In the genomic region with DNA sequence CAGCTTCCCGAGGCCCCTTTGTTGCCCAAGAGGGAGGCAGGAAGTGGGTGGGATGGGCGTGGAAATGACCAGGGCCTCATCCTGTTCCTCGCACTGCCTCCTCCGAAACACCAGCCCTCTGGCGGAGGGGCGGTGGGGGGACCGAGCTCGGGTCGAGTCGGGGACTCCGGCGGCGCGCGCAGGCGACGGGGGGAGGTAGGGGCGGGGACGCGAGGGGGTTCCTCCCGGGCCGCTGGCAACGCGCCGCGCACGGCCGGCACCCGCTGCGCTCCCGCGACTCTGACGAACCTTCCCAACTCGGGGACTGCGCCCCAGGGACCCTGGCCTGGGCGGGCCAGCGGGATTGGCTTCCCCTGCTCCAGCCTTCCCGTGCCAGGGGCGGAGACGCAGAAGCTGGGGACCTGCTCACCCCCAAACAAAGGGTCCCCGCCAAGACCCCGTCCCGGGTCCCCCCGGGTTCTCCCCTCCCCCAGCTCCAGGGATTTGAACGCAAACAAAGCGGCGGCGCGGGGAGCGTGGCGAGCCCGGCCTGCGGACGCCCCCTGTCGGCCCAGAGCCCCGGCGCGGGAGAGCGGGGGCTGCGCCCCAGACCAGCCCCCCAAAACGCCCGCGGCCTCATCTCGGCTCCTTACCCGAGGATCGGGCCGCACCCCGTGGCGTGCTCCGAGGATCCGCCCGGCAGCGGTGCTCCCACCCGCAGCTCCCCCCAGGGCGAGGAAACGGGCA, we compare ENCODE assay signal across 8 cellular contexts. TPM values are rescaled to one million over a fixed set of nuclear protein-coding genes. Genes with fewer than 3 reads are reported as not detected.
DNase-seq lines count a peak whose midpoint lies in the region; ATAC-seq and TF ChIP-seq lines count a peak whose summit lies in the region.

No MANE protein-coding gene starts in this region.

- peaks cover 27 to 58% (median 42%) of the 10 kb centered on the region in 4 donors for H3K4me1 Mint-ChIP-seq in CD4-positive, alpha-beta memory T cell

- peak overlapping the region; percentile 47 to 72 for H3K4me3 ChIP-seq in CD4-positive, alpha-beta memory T cell (ENCODE audit: low read length in 2 of 2)
- H3K4me3 ChIP-seq in Karpas-422 (ENCODE audit: low read length) = peak overlapping the region; percentile 67
- H3K4me3 ChIP-seq in SK-N-SH (ENCODE audit: low read depth in 2 of 2, low read length in 1 of 2) = peak overlapping the region; percentile 94 to 95
- peak overlapping the region; percentile 88 to 98 for H3K4me3 ChIP-seq in ascending aorta
- H3K4me3 ChIP-seq in right atrium auricular region = peak overlapping the region; percentile 91 to 98

- intact Hi-C loops in CD4-positive, alpha-beta memory T cell (cut with micrococcal nuclease) = loop anchor here (1.0 kb wide), 1 partner anchor 83 kb away; no protein-coding TSS in a partner anchor
- intact Hi-C loops in ascending aorta (cut with DNase I) (loop anchor here (1.0 to 10.0 kb wide), 5 partner anchors 10 to 244 kb away; a partner anchor contains a TSS), posterior vena cava (cut with DNase I) (loop anchor here (5.0 kb wide), 1 partner anchor 39 kb away; no protein-coding TSS in a partner anchor)

- H3K9me3 ChIP-seq in CD4-positive, alpha-beta memory T cell (ENCODE audit: control insufficient read depth in 1 of 2, low read length in 2 of 2) = no peaks in the 10 kb centered on the region
- H3K9me3 ChIP-seq in Karpas-422 (ENCODE audit: low read length) (no peaks in the 10 kb centered on the region), SK-N-SH (no peaks in the 10 kb centered on the region), ascending aorta (no peaks in the 10 kb centered on the region), right atrium auricular region (no peaks in the 10 kb centered on the region)

- H3K9ac ChIP-seq in Karpas-422 (ENCODE audit: low read length) (peak overlapping the region; percentile 80), SK-N-SH (peak overlapping the region; percentile 99)

- H3K4me2 ChIP-seq in Karpas-422 (ENCODE audit: low read depth, low read length, poor library complexity, severe bottlenecking) = peak overlapping the region; percentile 70
- H3K4me2 ChIP-seq in SK-N-SH = peak overlapping the region; percentile 96

- H3K79me2 ChIP-seq in Karpas-422 (ENCODE audit: low read length) (no peaks in the 10 kb centered on the region), SK-N-SH (ENCODE audit: insufficient read depth) (peaks cover 38% of the 10 kb centered on the region)

- TF ChIP-seq RAD21 in SK-N-SH (IDR thresholded peaks at IDR 0.05; ENCODE audit: low read length) = peak; percentile 19; the same call in 1 of the 2 replicates

- no peaks in the 10 kb centered on the region for H3K27me3 ChIP-seq in CD4-positive, alpha-beta memory T cell (ENCODE audit: insufficient read depth, low read length)
- no peaks in the 10 kb centered on the region for H3K27me3 ChIP-seq in Karpas-422 (ENCODE audit: low read length)
- H3K27me3 ChIP-seq in SK-N-SH (ENCODE audit: insufficient read depth) = no peaks in the 10 kb centered on the region
- H3K27me3 ChIP-seq in ascending aorta = no peaks in the 10 kb centered on the region
- no peaks in the 10 kb centered on the region for H3K27me3 ChIP-seq in right atrium auricular region

- H3K9me2 ChIP-seq in Karpas-422 (replicated peaks; ENCODE audit: insufficient read depth, low read length) = no peaks in the 10 kb centered on the region
- no peaks in the 10 kb centered on the region for H3K9me2 ChIP-seq in SK-N-SH

- peaks cover 34% of the 10 kb centered on the region for H3K36me3 ChIP-seq in CD4-positive, alpha-beta memory T cell (ENCODE audit: insufficient read depth, low read length)
- H3K36me3 ChIP-seq in Karpas-422 (ENCODE audit: insufficient read depth, low read length) (no peaks in the 10 kb centered on the region), SK-N-SH (replicated peaks in 1 of 2; ENCODE audit: control insufficient read depth in 1 of 2, insufficient read depth in 2 of 2, low read length in 1 of 2) (peaks cover 5 to 36% of the 10 kb centered on the region in 2 experiments), ascending aorta (peaks cover 37 to 38% of the 10 kb centered on the region in 2 donors), right atrium auricular region (peaks cover 32% of the 10 kb centered on the region)

- H3K27me3 Mint-ChIP-seq in CD4-positive, alpha-beta memory T cell = no peaks in the 10 kb centered on the region

- H3K4me3 Mint-ChIP-seq in CD4-positive, alpha-beta memory T cell = peak overlapping the region; percentile 69 to 91 (median 88)

- CTCF ChIA-PET in CD4-positive, alpha-beta memory T cell (lab: Charles Lee; ENCODE audit: partially characterized antibody) = interaction anchor here (0.8 to 16.0 kb wide), 13 partner anchors 9 to 94 kb away, joined by 3 to 624 read pairs (median 4); a partner anchor contains a TSS
- CTCF ChIA-PET in SK-N-SH (lab: Yijun Ruan, JAX) = interaction anchor here (0.6 to 6.8 kb wide), 23 partner anchors 8 to 298 kb away, joined by 3 to 93 read pairs (median 4); a partner anchor contains a TSS

- no peaks in the 10 kb centered on the region; the same call in 1 of the 2 replicates for H4K20me1 ChIP-seq in Karpas-422 (ENCODE audit: insufficient read depth, low read depth, low read length)
- peaks cover 30% of the 10 kb centered on the region; the same call in 1 of the 2 replicates for H4K20me1 ChIP-seq in SK-N-SH (ENCODE audit: insufficient read depth)

- peak overlapping the region; percentile 95 for H2AFZ ChIP-seq in Karpas-422 (ENCODE audit: low read length)
- H2AFZ ChIP-seq in SK-N-SH (ENCODE audit: low read depth) = peak overlapping the region; percentile 78; the same call in 1 of the 2 replicates

- TF ChIP-seq CTCF in SK-N-SH (IDR thresholded peaks at IDR 0.05) = peak; percentile 76
- TF ChIP-seq CTCF in ascending aorta (IDR thresholded peaks at IDR 0.05) = peak; percentile 51 to 66 (median 62)
- peak; percentile 84 to 88 for TF ChIP-seq CTCF in right atrium auricular region (IDR thresholded peaks at IDR 0.05)

- no peaks in the 10 kb centered on the region for H3K9me3 Mint-ChIP-seq in CD4-positive, alpha-beta memory T cell

- WGBS in SK-N-SH (ENCODE audit: low lambda C conversion rate) = 0% methylated on average over 9 of the region's 76 CpGs

- no peak for TF ChIP-seq EP300 in SK-N-SH (IDR thresholded peaks at IDR 0.05; ENCODE audit: borderline replicate concordance in 1 of 2, low read depth in 1 of 2, low read length in 1 of 2)

- H3F3A ChIP-seq in SK-N-SH (replicated peaks; ENCODE audit: insufficient read depth) = no peaks in the 10 kb centered on the region

- POLR2A ChIA-PET in CD4-positive, alpha-beta memory T cell (lab: Charles Lee; ENCODE audit: partially characterized antibody) = interaction anchor here (0.6 to 9.8 kb wide), 21 partner anchors 10 to 331 kb away, joined by 3 to 161 read pairs (median 8); a partner anchor contains a TSS
- POLR2A ChIA-PET in SK-N-SH (lab: Yijun Ruan, JAX) = interaction anchor here (0.6 to 2.0 kb wide), 6 partner anchors 11 to 201 kb away, joined by 3 to 27 read pairs (median 3); a partner anchor contains a TSS

- peaks cover 6 to 37% of the 10 kb centered on the region in 2 donors for H3K36me3 Mint-ChIP-seq in CD4-positive, alpha-beta memory T cell

- H3K27ac Mint-ChIP-seq in CD4-positive, alpha-beta memory T cell = peak overlapping the region in 6 of 7 donors; percentile 79 to 94 (median 92)

- H3K27ac ChIP-seq in CD4-positive, alpha-beta memory T cell (ENCODE audit: low read depth, low read length) = peak overlapping the region; percentile 68
- H3K27ac ChIP-seq in Karpas-422 (ENCODE audit: low read length) (0 out of 2 replicates have a peak overlapping the region, but pooled peaks have one; percentile 42), SK-N-SH (ENCODE audit: low read depth in 2 of 2, low read length in 1 of 2) (peak overlapping the region; percentile 83 to 92), ascending aorta (peak overlapping the region; percentile 96 to 99), right atrium auricular region (peak overlapping the region; percentile 98)

- H3K4me1 ChIP-seq in CD4-positive, alpha-beta memory T cell (ENCODE audit: insufficient read depth, low read length) = peaks cover 39% of the 10 kb centered on the region
- H3K4me1 ChIP-seq in Karpas-422 (ENCODE audit: low read length) (peaks cover 15% of the 10 kb centered on the region), SK-N-SH (ENCODE audit: control insufficient read depth in 1 of 2, insufficient read depth in 2 of 2, low read depth in 1 of 2, low read length in 1 of 2) (peaks cover 9 to 29% of the 10 kb centered on the region in 2 experiments; a peak in 2 of 4 replicates), ascending aorta (peaks cover 18 to 38% of the 10 kb centered on the region in 2 donors), right atrium auricular region (peaks cover 0 to 71% of the 10 kb centered on the region in 2 donors)

- ATAC-seq in GM19372 (IDR thresholded peaks at IDR 0.05; ENCODE audit: low read depth, unreplicated experiment) (peak; percentile 47), GM18870 (IDR thresholded peaks at IDR 0.05; ENCODE audit: unreplicated experiment) (no peak)

- DNase-seq in CD4-positive, alpha-beta memory T cell = peak; percentile 50 to 72 (median 52)
- DNase-seq in Karpas-422 (peak; percentile 81), SK-N-SH (peak; percentile 97), ascending aorta (ENCODE audit: low spot score in 2 of 2) (peak; percentile 73 to 95), right atrium auricular region (ENCODE audit: low spot score) (peak; percentile 92), posterior vena cava (ENCODE audit: low spot score) (peak; percentile 97)

RNA-seq across cellular contexts. Expression of a gene that starts 1.2 kb away (rescaled TPM):
- 10 to 100 TPM; 72.6 to 77.0 TPM for total RNA-seq in CD4-positive, alpha-beta memory T cell
- 1 to 10 TPM; 2.3 to 8.1 TPM for polyA plus RNA-seq in CD4-positive, alpha-beta memory T cell
- 2.5 and 6.3 TPM in 2 replicates for total RNA-seq in Karpas-422 (2014; rRNA removed; shearing (Covaris generic); ENCODE audit: low replicate concordance)
- 34.8 and 40.9 TPM in 2 replicates for polyA plus RNA-seq in SK-N-SH (2012; rRNA removed)
- 13.7 and 21.8 TPM in 2 replicates for polyA plus RNA-seq in SK-N-SH (2012; cell fraction: cytosol; rRNA removed)
- polyA plus RNA-seq in SK-N-SH (2012; cell fraction: nucleus; rRNA removed) = 70.5 and 71.1 TPM in 2 replicates
- total RNA-seq in ascending aorta (56.9 TPM), right atrium auricular region (10 to 100 TPM; 12.0 to 23.3 TPM), posterior vena cava (10 to 100 TPM; 35.0 to 41.6 TPM)

RNA-seq across cellular contexts. Expression of a gene that starts 10.9 kb away (rescaled TPM):
- 10 to 100 TPM; 24.4 to 24.5 TPM for total RNA-seq in CD4-positive, alpha-beta memory T cell
- 10 to 100 TPM; 18.7 to 42.5 TPM for polyA plus RNA-seq in CD4-positive, alpha-beta memory T cell
- 11.1 and 12.5 TPM in 2 replicates for total RNA-seq in Karpas-422 (2014; rRNA removed; shearing (Covaris generic); ENCODE audit: low replicate concordance)
- polyA plus RNA-seq in SK-N-SH (2012; rRNA removed) = 11.8 and 13.4 TPM in 2 replicates
- 7.2 and 10.5 TPM in 2 replicates for polyA plus RNA-seq in SK-N-SH (2012; cell fraction: cytosol; rRNA removed)
- polyA plus RNA-seq in SK-N-SH (2012; cell fraction: nucleus; rRNA removed) = 18.7 and 27.3 TPM in 2 replicates
- total RNA-seq in ascending aorta (2.3 TPM), right atrium auricular region (10 to 100 TPM in 1 of 2 donors, 1 to 10 TPM in 1; 8.7 to 12.2 TPM), posterior vena cava (10 to 100 TPM; 12.1 to 12.4 TPM)

RNA-seq across cellular contexts. Expression of a gene that starts 24.9 kb away (rescaled TPM):
- 10 to 100 TPM; 19.4 to 19.7 TPM for total RNA-seq in CD4-positive, alpha-beta memory T cell
- 1 to 10 TPM in 1 of 2 donors, not detected in 1; 1.5 TPM for polyA plus RNA-seq in CD4-positive, alpha-beta memory T cell
- total RNA-seq in Karpas-422 (2014; rRNA removed; shearing (Covaris generic); ENCODE audit: low replicate concordance) = 1.6 and 9.8 TPM in 2 replicates
- 3.1 and 3.8 TPM in 2 replicates for polyA plus RNA-seq in SK-N-SH (2012; rRNA removed)
- polyA plus RNA-seq in SK-N-SH (2012; cell fraction: cytosol; rRNA removed) = 0.62 and 1.2 TPM in 2 replicates
- 20.3 and 22.2 TPM in 2 replicates for polyA plus RNA-seq in SK-N-SH (2012; cell fraction: nucleus; rRNA removed)
- total RNA-seq in ascending aorta = 4.0 TPM
- total RNA-seq in right atrium auricular region = 10 to 100 TPM in 1 of 2 donors, 1 to 10 TPM in 1; 9.3 to 23.0 TPM
- total RNA-seq in posterior vena cava = 1 to 10 TPM; 2.9 to 4.3 TPM

RNA-seq across cellular contexts. Expression of a gene that starts 52.6 kb away (rescaled TPM):
- total RNA-seq in CD4-positive, alpha-beta memory T cell = 10 to 100 TPM; 55.1 to 57.4 TPM
- 10 to 100 TPM in 1 of 2 donors, 1 to 10 TPM in 1; 3.7 to 13.2 TPM for polyA plus RNA-seq in CD4-positive, alpha-beta memory T cell
- 7.0 and 7.9 TPM in 2 replicates for total RNA-seq in Karpas-422 (2014; rRNA removed; shearing (Covaris generic); ENCODE audit: low replicate concordance)
- polyA plus RNA-seq in SK-N-SH (2012; rRNA removed) = 9.3 and 14.7 TPM in 2 replicates
- 5.6 and 7.1 TPM in 2 replicates for polyA plus RNA-seq in SK-N-SH (2012; cell fraction: cytosol; rRNA removed)
- polyA plus RNA-seq in SK-N-SH (2012; cell fraction: nucleus; rRNA removed) = 15.2 and 18.5 TPM in 2 replicates
- total RNA-seq in ascending aorta (24.5 TPM), right atrium auricular region (1 to 10 TPM; 4.2 to 7.9 TPM), posterior vena cava (1 to 10 TPM; 6.2 to 8.0 TPM)

Comparison
In these comparisons a context has a peak if more than half of its experiments do, and no peak if none do; other contexts are left out.
1. H3K27ac ChIP-seq: peak in every context shown above with its lines; median percentile 98 in right atrium auricular region; 98 in ascending aorta; 88 in SK-N-SH; 68 in CD4-positive, alpha-beta memory T cell; 42 in Karpas-422.